ENCODE assay signal across 8 cellular contexts in genomic region chr4:145099653-145100052, GRCh38. TPM values are rescaled to one million over a fixed set of nuclear protein-coding genes. Genes with fewer than 3 reads are reported as not detected.
DNase-seq lines count a peak whose midpoint lies in the region; ATAC-seq and TF ChIP-seq lines count a peak whose summit lies in the region.

No MANE protein-coding gene starts in this region.

- WGBS in aorta, 2 donors, result 26 to 34% methylated on average over 5 of the region's 5 CpGs

- no peaks in the 10 kb centered on the region for H3K27me3 Mint-ChIP-seq in stimulated activated naive CD8-positive, alpha-beta T cell treated with anti-CD3 and anti-CD28 coated beads, Interleukin-15, Interleukin-2, amounts not matched to agents 100 ng/mL and 50 ng/mL, for 24 hours
- no peaks in the 10 kb centered on the region for H3K27me3 Mint-ChIP-seq in WTC11 (ENCODE audit: low read depth)

- H3K9me3 ChIP-seq in iPS-20b (ENCODE audit: insufficient read depth, low read depth, low read length) (no peaks in the 10 kb centered on the region), aorta (ENCODE audit: control insufficient read depth, low read length) (no peaks in the 10 kb centered on the region)

- TF ChIP-seq CTCF in WTC11 (IDR thresholded peaks at IDR 0.05), result no peak

- POLR2A ChIA-PET in WTC11 (lab: Charles Lee), result no interaction called here

- no peak for DNase-seq in stimulated activated naive CD8-positive, alpha-beta T cell treated with anti-CD3 and anti-CD28 coated beads, Interleukin-15, Interleukin-2, amounts not matched to agents 100 U/mL and 50 U/mL, for 24 hours
- DNase-seq in WTC11 (ENCODE audit: low spot score) (no peak), aorta (no peak), HuH-7 (ENCODE audit: low spot score) (no peak)

- CTCF ChIA-PET in WTC11 (lab: Charles Lee), result no interaction called here

- H3K4me3 ChIP-seq in iPS-20b (ENCODE audit: low read length) (peak overlapping the region; percentile 94), aorta (ENCODE audit: low read length in 2 of 2) (peak overlapping the region; percentile 26 to 64)

- H3K27ac Mint-ChIP-seq in stimulated activated naive CD8-positive, alpha-beta T cell treated with anti-CD3 and anti-CD28 coated beads, Interleukin-15, Interleukin-2, amounts not matched to agents 100 ng/mL and 50 ng/mL, for 24 hours, result peak overlapping the region; percentile 99
- H3K27ac Mint-ChIP-seq in WTC11, result no peak overlapping the region

- no peaks in the 10 kb centered on the region for H3K9me3 Mint-ChIP-seq in stimulated activated naive CD8-positive, alpha-beta T cell treated with anti-CD3 and anti-CD28 coated beads, Interleukin-15, Interleukin-2, amounts not matched to agents 100 ng/mL and 50 ng/mL, for 24 hours
- H3K9me3 Mint-ChIP-seq in WTC11, result no peaks in the 10 kb centered on the region

- intact Hi-C loops in aorta (cut with DNase I), result loop anchor here (10.0 kb wide), 3 partner anchors 55 to 925 kb away; partner anchors contain the start of gene SMAD1 (in 1 of the 2)

- H3K9ac ChIP-seq in iPS-20b (ENCODE audit: low read depth, low read length), result peak overlapping the region; percentile 97; the same call in 1 of the 2 replicates

- H3K36me3 ChIP-seq in iPS-20b (ENCODE audit: insufficient read depth, low read depth, low read length) (peaks cover 15% of the 10 kb centered on the region), aorta (ENCODE audit: control insufficient read depth in 1 of 2, insufficient read depth in 2 of 2, low read length in 1 of 2) (no peaks in the 10 kb centered on the region)

- no peak for ATAC-seq in stimulated activated naive CD8-positive, alpha-beta T cell treated with anti-CD3 and anti-CD28 coated beads, Interleukin-15, Interleukin-2, amounts not matched to agents 100 U/mL and 50 U/mL, for 24 hours
- ATAC-seq in WTC11 (no peak), aorta (ENCODE audit: low FRiP score) (no peak), GM21367 (IDR thresholded peaks at IDR 0.05; ENCODE audit: unreplicated experiment) (no peak), HG02852 (IDR thresholded peaks at IDR 0.05; ENCODE audit: unreplicated experiment) (no peak)

- peak overlapping the region; percentile 92 for H3K4me3 Mint-ChIP-seq in stimulated activated naive CD8-positive, alpha-beta T cell treated with anti-CD3 and anti-CD28 coated beads, Interleukin-15, Interleukin-2, amounts not matched to agents 100 ng/mL and 50 ng/mL, for 24 hours
- H3K4me3 Mint-ChIP-seq in WTC11, result peak overlapping the region; percentile 96

- peaks cover 4% of the 10 kb centered on the region for H3K4me1 ChIP-seq in iPS-20b (ENCODE audit: insufficient read depth, low read length)
- peaks cover 2% of the 10 kb centered on the region in 2 donors for H3K4me1 ChIP-seq in aorta (ENCODE audit: control insufficient read depth in 1 of 2, insufficient read depth in 2 of 2, low read length in 2 of 2)

- peaks cover 34% of the 10 kb centered on the region for H3K4me1 Mint-ChIP-seq in stimulated activated naive CD8-positive, alpha-beta T cell treated with anti-CD3 and anti-CD28 coated beads, Interleukin-15, Interleukin-2, amounts not matched to agents 100 ng/mL and 50 ng/mL, for 24 hours (ENCODE audit: low read depth)
- peaks cover 15% of the 10 kb centered on the region for H3K4me1 Mint-ChIP-seq in WTC11

- no peak overlapping the region for H3K27ac ChIP-seq in iPS-20b (ENCODE audit: low read length)
- H3K27ac ChIP-seq in aorta (ENCODE audit: low read depth in 1 of 2, low read length in 2 of 2), result no peak overlapping the region

- H3K27me3 ChIP-seq in iPS-20b (ENCODE audit: insufficient read depth, low read length), result no peaks in the 10 kb centered on the region
- no peaks in the 10 kb centered on the region for H3K27me3 ChIP-seq in aorta (ENCODE audit: control insufficient read depth in 1 of 2, insufficient read depth in 2 of 2, low read length in 1 of 2)

- H3K36me3 Mint-ChIP-seq in stimulated activated naive CD8-positive, alpha-beta T cell treated with anti-CD3 and anti-CD28 coated beads, Interleukin-15, Interleukin-2, amounts not matched to agents 100 ng/mL and 50 ng/mL, for 24 hours (ENCODE audit: low read depth), result peaks cover 36% of the 10 kb centered on the region
- peaks cover 12% of the 10 kb centered on the region for H3K36me3 Mint-ChIP-seq in WTC11

TF ChIP-seq in WTC11, 78 proteins besides CTCF, POLR2A, EP300 and RAD21 (continues in another document):
- TF ChIP-seq ZBTB43 (CRISPR knock-in tag; IDR thresholded peaks at IDR 0.05) (no peak), NFATC4 (CRISPR knock-in tag; IDR thresholded peaks at IDR 0.05) (no peak), GTF2I (CRISPR knock-in tag; conservative IDR thresholded peaks at IDR 0.05) (no peak), MYBL2 (CRISPR knock-in tag; IDR thresholded peaks at IDR 0.05) (no peak), PRRX2 (CRISPR knock-in tag; IDR thresholded peaks at IDR 0.05) (no peak), ERG (CRISPR knock-in tag; IDR thresholded peaks at IDR 0.05) (no peak), CDX4 (CRISPR knock-in tag; IDR thresholded peaks at IDR 0.05; ENCODE audit: borderline replicate concordance) (no peak), IRF1 (CRISPR knock-in tag; IDR thresholded peaks at IDR 0.05) (no peak), ESRRA (CRISPR knock-in tag; IDR thresholded peaks at IDR 0.05; ENCODE audit: borderline replicate concordance) (no peak), ATF2 (CRISPR knock-in tag; IDR thresholded peaks at IDR 0.05; ENCODE audit: borderline replicate concordance, low read depth) (no peak), E2F1 (CRISPR knock-in tag; IDR thresholded peaks at IDR 0.05) (no peak), MAX (CRISPR knock-in tag; IDR thresholded peaks at IDR 0.05) (no peak), ZNF671 (CRISPR knock-in tag; IDR thresholded peaks at IDR 0.05) (no peak), TCF7 (CRISPR knock-in tag; IDR thresholded peaks at IDR 0.05; ENCODE audit: low read depth) (no peak), TEAD1 (CRISPR knock-in tag; IDR thresholded peaks at IDR 0.05) (no peak), ZBTB21 (CRISPR knock-in tag; IDR thresholded peaks at IDR 0.05; ENCODE audit: borderline replicate concordance) (no peak)

RNA-seq across cellular contexts. Expression of gene ABCE1, which starts 1.5 kb away (rescaled TPM):
- 91.8 to 114 TPM (median 97.9 TPM) in 3 replicates for total RNA-seq in WTC11 (2021)
- 10 to 100 TPM; 39.2 to 43.9 TPM for total RNA-seq in aorta
- 10 to 100 TPM; 12.8 to 21.4 TPM for polyA plus RNA-seq in aorta

RNA-seq across cellular contexts. Expression of gene ANAPC10, which starts 1.7 kb away (rescaled TPM):
- total RNA-seq in WTC11 (2021) (17.7 to 20.8 TPM (median 18.2 TPM) in 3 replicates), aorta (10 to 100 TPM; 20.2 to 22.8 TPM)
- polyA plus RNA-seq in aorta, result 10 to 100 TPM; 12.9 to 18.7 TPM
